Comparison of ENCODE assay signal across 29 cellular contexts in genomic region chr16:89380681-89381080, GRCh38.
A peak's percentile ranks its signal among the peaks of the same experiment; 100 is the strongest.
DNase-seq lines count a peak whose midpoint lies in the region; ATAC-seq, FAIRE-seq and TF ChIP-seq lines count a peak whose summit lies in the region.
"Had no signal": no experiment of that assay in that cellular context is flagged by ENCODE, and none has a peak within 500 bp of the region (broad histone marks: within the 10 kb centered on the region; RNA-seq: fewer than 3 reads in every experiment).

No MANE protein-coding gene starts in this region.

- peaks cover 84% of the 10 kb centered on the region for H3K4me1 Mint-ChIP-seq in activated CD4-positive, alpha-beta T cell treated with anti-CD3 and anti-CD28 coated beads for 36 hours
- H3K4me1 Mint-ChIP-seq in activated CD4-positive, alpha-beta T cell treated with anti-CD3 and anti-CD28 coated beads, Interleukin-2, amount 10 ng/mL, durations not matched to agents 24 days and 14 days = peaks cover 51% of the 10 kb centered on the region
- H3K4me1 Mint-ChIP-seq in neural progenitor cell = peaks cover 61% of the 10 kb centered on the region

- H3K4me1 ChIP-seq in IMR-90 (ENCODE audit: control insufficient read depth, insufficient read depth, low read length) (peaks cover 15% of the 10 kb centered on the region), H1 (replicated peaks in 1 of 4; ENCODE audit: control insufficient read depth in 3 of 4, insufficient read depth in 4 of 4, low read length in 3 of 4) (peaks cover 2 to 22% (median 13%) of the 10 kb centered on the region in 4 experiments), neural progenitor cell (peaks cover 24% of the 10 kb centered on the region), A673 (ENCODE audit: insufficient read depth, low read length, poor library complexity, severe bottlenecking) (no peaks in the 10 kb centered on the region)

- H3K79me1 ChIP-seq in IMR-90 (ENCODE audit: low read depth in 1 of 2, low read length in 2 of 2) (peaks cover 6 to 96% of the 10 kb centered on the region in 2 experiments; a peak in 3 of 4 replicates), H1 (ENCODE audit: low read depth, low read length) (peaks cover 30% of the 10 kb centered on the region)

- H3K4me3 ChIP-seq in IMR-90 (ENCODE audit: insufficient read depth, low read depth, low read length) (no peak overlapping the region), H1 (ENCODE audit: extremely low read depth in 1 of 4, insufficient read depth in 2 of 4, low read depth in 3 of 4, low read length in 4 of 4) (no peak overlapping the region), neural progenitor cell (no peak overlapping the region), A673 (ENCODE audit: low read depth, low read length, poor library complexity, severe bottlenecking) (no peak overlapping the region)
- H3K4me3 ChIP-seq: breast epithelium, GM12878, lower lobe of right lung, mucosa of descending colon, prostate gland, sigmoid colon, SK-N-MC had no signal

- H3K79me2 ChIP-seq in H1 (ENCODE audit: control insufficient read depth in 1 of 2, insufficient read depth in 2 of 2, low read length in 2 of 2) (peaks cover 24 to 100% of the 10 kb centered on the region in 2 experiments), neural progenitor cell (ENCODE audit: low read depth) (peaks cover 100% of the 10 kb centered on the region)

- no peak overlapping the region for H2AFZ ChIP-seq in IMR-90 (replicated peaks; ENCODE audit: low read length, poor library complexity)
- H2AFZ ChIP-seq in H1 (ENCODE audit: low read length) = no peak overlapping the region
- no peak overlapping the region for H2AFZ ChIP-seq in neural progenitor cell (replicated peaks)

- no peak overlapping the region for H3K56ac ChIP-seq in IMR-90 (ENCODE audit: extremely low read depth, insufficient read depth, low read length)
- no peak overlapping the region for H3K56ac ChIP-seq in H1 (replicated peaks; ENCODE audit: insufficient read length, low read depth, low read length)

- TF ChIP-seq EP300 in H1 (IDR thresholded peaks at IDR 0.05; ENCODE audit: borderline replicate concordance in 1 of 2, low read depth in 2 of 2, low read length in 2 of 2) = no peak

- peaks cover 2% of the 10 kb centered on the region for H3K9me3 Mint-ChIP-seq in activated CD4-positive, alpha-beta T cell treated with anti-CD3 and anti-CD28 coated beads for 36 hours (ENCODE audit: low read depth)
- peaks cover 4% of the 10 kb centered on the region for H3K9me3 Mint-ChIP-seq in activated CD4-positive, alpha-beta T cell treated with anti-CD3 and anti-CD28 coated beads, Interleukin-2, amount 10 ng/mL, durations not matched to agents 24 days and 14 days
- peaks cover 15% of the 10 kb centered on the region for H3K9me3 Mint-ChIP-seq in neural progenitor cell
- H3K9me3 Mint-ChIP-seq: stimulated activated naive CD8-positive, alpha-beta T cell treated with anti-CD3 and anti-CD28 coated beads, Interleukin-15, Interleukin-2, amounts not matched to agents 100 ng/mL and 50 ng/mL, for 24 hours had no signal

- DNase-seq in activated CD4-positive, alpha-beta T cell treated with anti-CD3 and anti-CD28 coated beads for 36 hours = no peak
- DNase-seq in activated CD4-positive, alpha-beta T cell treated with anti-CD3 and anti-CD28 coated beads, Interleukin-2, amount 10 ng/mL, durations not matched to agents 24 days and 14 days = no peak
- DNase-seq in IMR-90 (no peak), H1 (ENCODE audit: low read depth in 1 of 2, low spot score in 2 of 2) (no peak), neural progenitor cell (ENCODE audit: low spot score) (no peak), A673 (ENCODE audit: low spot score) (no peak), C1 segment of cervical spinal cord (lab: John Stamatoyannopoulos, UW) (no peak)
- DNase-seq in NK-92 treated with Interleukin-12 subunit alpha and Interleukin-12 subunit beta, amount 100 ng/mL, for 24 hours (lab: John Stamatoyannopoulos, UW) = no peak
- DNase-seq: activated CD4-positive, alpha-beta T cell treated with anti-CD3 and anti-CD28 coated beads, Interleukin-2, amount 50 U/mL, for 1 hour; activated CD8-positive, alpha-beta memory T cell treated with anti-CD3 and anti-CD28 coated beads, Interleukin-2, amount 50 U/mL, for 4 hours; activated effector memory CD4-positive, alpha-beta T cell treated with anti-CD3 and anti-CD28 coated beads, Interleukin-2, amount 50 U/mL, for 16 hours; amniotic stem cell; COR-L47; cortex of kidney; DND-41; H7; lower lobe of right lung; mucosa of descending colon; NCI-H1048; NCI-H187; NCI-H524 treated with DMSO at 0.1 percent for 48 hours; sigmoid colon had no signal

- H3K9me3 ChIP-seq in IMR-90 (ENCODE audit: control insufficient read depth, insufficient read depth, low read length) (no peaks in the 10 kb centered on the region), H1 (ENCODE audit: insufficient read depth in 2 of 2, low read depth in 1 of 2, low read length in 1 of 2) (no peaks in the 10 kb centered on the region), neural progenitor cell (ENCODE audit: low read depth) (no peaks in the 10 kb centered on the region), A673 (ENCODE audit: low read depth, low read length, poor library complexity, severe bottlenecking) (no peaks in the 10 kb centered on the region)
- H3K9me3 ChIP-seq: lower lobe of right lung, mucosa of descending colon, prostate gland, sigmoid colon had no signal

- no peak overlapping the region for H3K14ac ChIP-seq in IMR-90 (replicated peaks; ENCODE audit: low read depth, low read length)
- no peak overlapping the region for H3K14ac ChIP-seq in H1 (ENCODE audit: insufficient read length)

- no peak overlapping the region for H3K4me2 ChIP-seq in IMR-90 (ENCODE audit: low read depth, low read length)
- H3K4me2 ChIP-seq in H1 (ENCODE audit: insufficient read depth in 1 of 2, low read depth in 2 of 2, low read length in 2 of 2) = no peak overlapping the region
- no peak overlapping the region for H3K4me2 ChIP-seq in neural progenitor cell

- H3K9me1 ChIP-seq in IMR-90 (ENCODE audit: insufficient read depth, low read length) = peaks cover 45% of the 10 kb centered on the region

- no peak for TF ChIP-seq RAD21 in IMR-90 (IDR thresholded peaks at IDR 0.05; ENCODE audit: low read length)
- no peak for TF ChIP-seq RAD21 in H1 (IDR thresholded peaks at IDR 0.05 in 1 of 2, conservative IDR thresholded peaks at IDR 0.05 in 1 of 2; ENCODE audit: low read depth in 2 of 2, low read length in 2 of 2)

- H3K27ac Mint-ChIP-seq in activated CD4-positive, alpha-beta T cell treated with anti-CD3 and anti-CD28 coated beads for 36 hours = peak overlapping the region; percentile 47
- no peak overlapping the region for H3K27ac Mint-ChIP-seq in activated CD4-positive, alpha-beta T cell treated with anti-CD3 and anti-CD28 coated beads, Interleukin-2, amount 10 ng/mL, durations not matched to agents 24 days and 14 days
- H3K27ac Mint-ChIP-seq in neural progenitor cell = peak overlapping the region; percentile 69

- H4K8ac ChIP-seq in IMR-90 (ENCODE audit: low read depth in 2 of 2, low read length in 2 of 2) (no peak overlapping the region), H1 (ENCODE audit: extremely low read depth, insufficient read depth, low read length) (no peak overlapping the region)

- dilution Hi-C loops in IMR-90 (cut with HindIII; ENCODE audit: low sequenced_read_pairs, unreplicated experiment) = no loop called here

- no peak for FAIRE-seq in H1 (lab: Jason Lieb, UNC)
- FAIRE-seq: GM12878 had no signal

- no peak for ATAC-seq in activated CD4-positive, alpha-beta T cell treated with anti-CD3 and anti-CD28 coated beads for 36 hours
- no peak for ATAC-seq in IMR-90 (ENCODE audit: low read depth)
- ATAC-seq: GM12878, lower lobe of right lung, mucosa of descending colon had no signal

- no peaks in the 10 kb centered on the region for H3K23me2 ChIP-seq in H1 (ENCODE audit: low read depth, low read length)

- peaks cover 15% of the 10 kb centered on the region for H3F3A ChIP-seq in neural progenitor cell (ENCODE audit: low read depth)

- WGBS in IMR-90 (ENCODE audit: extremely low coverage in 2 of 2, insufficient read length in 1 of 2), 2 experiments = 89% methylated on average over 9 of the region's 15 CpGs; no CpG with 5 or more reads in 1 of the 2 experiments
- 90% methylated on average over 15 of the region's 15 CpGs; no CpG with 5 or more reads in 1 of the 2 experiments for WGBS in H1 (ENCODE audit: extremely low coverage in 1 of 2, insufficient coverage in 1 of 2, insufficient read length in 1 of 2, insufficient replicate concordance in 2 of 2, low coverage in 1 of 2, low lambda C conversion rate in 2 of 2, missing lambda C conversion rate in 1 of 2), 2 experiments

- H3K4ac ChIP-seq in IMR-90 (ENCODE audit: low read depth, low read length) (no peak overlapping the region), H1 (replicated peaks; ENCODE audit: insufficient read length, low read depth, low read length) (no peak overlapping the region)

- H3K27me3 ChIP-seq in IMR-90 (ENCODE audit: control insufficient read depth, insufficient read depth, low read length) = no peaks in the 10 kb centered on the region
- no peaks in the 10 kb centered on the region for H3K27me3 ChIP-seq in H1 (replicated peaks in 1 of 4; ENCODE audit: control insufficient read depth in 3 of 4, extremely low read depth in 1 of 4, insufficient read depth in 3 of 4, low read length in 3 of 4)
- H3K27me3 ChIP-seq in neural progenitor cell = no peaks in the 10 kb centered on the region
- H3K27me3 ChIP-seq in A673 (replicated peaks; ENCODE audit: insufficient read depth, low read depth, low read length, poor library complexity) = no peaks in the 10 kb centered on the region
- H3K27me3 ChIP-seq: breast epithelium, sigmoid colon had no signal

- H4K91ac ChIP-seq in IMR-90 (ENCODE audit: insufficient read depth, low read depth, low read length) (no peak overlapping the region), H1 (replicated peaks; ENCODE audit: insufficient read length, low read length) (no peak overlapping the region)

- in situ Hi-C loops in IMR-90 (cut with MboI; ENCODE audit: low sequenced_read_pairs) = no loop called here

- H2BK15ac ChIP-seq in IMR-90 (ENCODE audit: low read depth, low read length) = no peak overlapping the region
- no peak overlapping the region for H2BK15ac ChIP-seq in H1 (ENCODE audit: low read length)

- no peak overlapping the region for H2AK5ac ChIP-seq in IMR-90 (ENCODE audit: low read depth, low read length)
- no peak overlapping the region for H2AK5ac ChIP-seq in H1 (ENCODE audit: low read depth, low read length)

- H3K23ac ChIP-seq in IMR-90 (ENCODE audit: low read depth, low read length) = no peak overlapping the region
- no peak overlapping the region for H3K23ac ChIP-seq in H1 (ENCODE audit: insufficient read length)

- no peak overlapping the region for H2BK120ac ChIP-seq in IMR-90 (ENCODE audit: low read depth, low read length)
- H2BK120ac ChIP-seq in H1 (replicated peaks; ENCODE audit: low read depth, low read length) = no peak overlapping the region

- TF ChIP-seq CTCF in IMR-90 (conservative IDR thresholded peaks at IDR 0.05; ENCODE audit: low read depth, low read length) (no peak), H1 (IDR thresholded peaks at IDR 0.05; ENCODE audit: control extremely low read depth in 1 of 3, insufficient read depth in 1 of 3, low read depth in 1 of 3, low read length in 3 of 3) (no peak), neural progenitor cell (IDR thresholded peaks at IDR 0.05) (no peak), A673 (conservative IDR thresholded peaks at IDR 0.05; ENCODE audit: low read depth, low read length) (no peak)

- intact Hi-C loops in activated CD4-positive, alpha-beta T cell treated with anti-CD3 and anti-CD28 coated beads for 36 hours (cut with DNase I, micrococcal nuclease) = no loop called here
- intact Hi-C loops in activated CD4-positive, alpha-beta T cell treated with anti-CD3 and anti-CD28 coated beads, Interleukin-2, amount 10 ng/mL, durations not matched to agents 24 days and 14 days (cut with micrococcal nuclease) = no loop called here
- intact Hi-C loops in IMR-90 (cut with micrococcal nuclease) = no loop called here
- intact Hi-C loops in A673 (cut with micrococcal nuclease; ENCODE audit: unreplicated experiment) = no loop called here

- no TSS peak for BruUV-seq in IMR-90 (replicated peaks; lab: Mats Ljungman, UMichigan)
- BruUV-seq in A673 (replicated peaks; lab: Mats Ljungman, UMichigan) = no TSS peak

- H3K9ac ChIP-seq in IMR-90 (ENCODE audit: low read depth, low read length) (no peak overlapping the region), H1 (replicated peaks in 1 of 4; ENCODE audit: extremely low read depth in 1 of 4, low read depth in 3 of 4, low read length in 3 of 4) (peak overlapping the region in 1 of 4 experiments; percentile 4; a peak in 1 of 7 replicates), neural progenitor cell (no peak overlapping the region)

- H2BK5ac ChIP-seq in IMR-90 (ENCODE audit: low read depth, low read length, poor library complexity, severe bottlenecking) (no peak overlapping the region), H1 (ENCODE audit: low read depth, low read length) (peak overlapping the region; percentile 75; the same call in 1 of the 2 replicates)

- H3K27ac ChIP-seq in IMR-90 (ENCODE audit: insufficient read depth, low read length) (no peak overlapping the region), H1 (ENCODE audit: low read depth, low read length) (no peak overlapping the region), neural progenitor cell (no peak overlapping the region), A673 (ENCODE audit: low read depth, low read length, poor library complexity, severe bottlenecking) (no peak overlapping the region)
- H3K27ac ChIP-seq: 22Rv1, breast epithelium, lower lobe of right lung, prostate gland, sigmoid colon, SK-N-MC had no signal

- H3K36me3 Mint-ChIP-seq in activated CD4-positive, alpha-beta T cell treated with anti-CD3 and anti-CD28 coated beads for 36 hours (ENCODE audit: low read depth) = peaks cover 30% of the 10 kb centered on the region
- peaks cover 27% of the 10 kb centered on the region for H3K36me3 Mint-ChIP-seq in activated CD4-positive, alpha-beta T cell treated with anti-CD3 and anti-CD28 coated beads, Interleukin-2, amount 10 ng/mL, durations not matched to agents 24 days and 14 days (ENCODE audit: low read depth)
- H3K36me3 Mint-ChIP-seq in neural progenitor cell = peaks cover 10% of the 10 kb centered on the region

- no peak overlapping the region for H2BK12ac ChIP-seq in H1 (ENCODE audit: low read depth, low read length)

- H3K4me3 Mint-ChIP-seq in activated CD4-positive, alpha-beta T cell treated with anti-CD3 and anti-CD28 coated beads for 36 hours = no peak overlapping the region
- no peak overlapping the region for H3K4me3 Mint-ChIP-seq in activated CD4-positive, alpha-beta T cell treated with anti-CD3 and anti-CD28 coated beads, Interleukin-2, amount 10 ng/mL, durations not matched to agents 24 days and 14 days
- H3K4me3 Mint-ChIP-seq in neural progenitor cell = no peak overlapping the region
- H3K4me3 Mint-ChIP-seq: T-helper 1 cell treated with Interleukin-12 subunit alpha and Interleukin-12 subunit beta and Interleukin-4 antibody, amounts not matched to agents 30 μg/mL and 1 μg/mL, for 36 hours had no signal

- H4K5ac ChIP-seq in IMR-90 (ENCODE audit: low read depth, low read length) (no peak overlapping the region), H1 (ENCODE audit: insufficient read length, low read depth, low read length) (no peak overlapping the region)

- POLR2A ChIA-PET in activated CD4-positive, alpha-beta T cell treated with anti-CD3 and anti-CD28 coated beads for 36 hours (lab: Charles Lee) = no interaction called here
- POLR2A ChIA-PET in IMR-90 (lab: Charles Lee; ENCODE audit: unreplicated experiment) (no interaction called here), H1 (lab: Charles Lee; ENCODE audit: partially characterized antibody) (interaction anchor here (1.3 to 2.1 kb wide), 3 partner anchors 15 to 111 kb away, joined by 3 to 7 read pairs (median 4); no protein-coding TSS in a partner anchor), A673 (lab: Charles Lee; ENCODE audit: low non-redundant PET) (no interaction called here)

- TF ChIP-seq POLR2A in IMR-90 (IDR thresholded peaks at IDR 0.05; ENCODE audit: low read depth, low read length) (no peak), H1 (IDR thresholded peaks at IDR 0.05; ENCODE audit: control extremely low read depth in 1 of 2, low read depth in 2 of 2, low read length in 2 of 2) (no peak)

- CTCF ChIA-PET in activated CD4-positive, alpha-beta T cell treated with anti-CD3 and anti-CD28 coated beads for 36 hours (lab: Charles Lee) = interaction anchor here (0.7 kb wide), 1 partner anchor 112 kb away, joined by 4 read pairs; no protein-coding TSS in a partner anchor
- CTCF ChIA-PET in IMR-90 (lab: Yijun Ruan, JAX) = no interaction called here
- CTCF ChIA-PET in H1 (lab: Charles Lee; ENCODE audit: partially characterized antibody) = interaction anchor here (0.8 to 3.0 kb wide), 5 partner anchors 9 to 92 kb away, joined by 3 to 10 read pairs (median 4); no protein-coding TSS in a partner anchor
- CTCF ChIA-PET in A673 (lab: Charles Lee) = no interaction called here

- no peaks in the 10 kb centered on the region for H3K36me3 ChIP-seq in IMR-90 (ENCODE audit: control insufficient read depth, insufficient read depth, low read length)
- H3K36me3 ChIP-seq in H1 (ENCODE audit: control insufficient read depth in 2 of 4, insufficient read depth in 4 of 4, low read length in 3 of 4) = no peaks in the 10 kb centered on the region; a peak in 1 of 8 replicates
- H3K36me3 ChIP-seq in neural progenitor cell = no peaks in the 10 kb centered on the region
- no peaks in the 10 kb centered on the region for H3K36me3 ChIP-seq in A673 (ENCODE audit: insufficient read depth, low read length, poor library complexity, severe bottlenecking)
- H3K36me3 ChIP-seq: breast epithelium, lower lobe of right lung, prostate gland, sigmoid colon had no signal

- H2BK20ac ChIP-seq in IMR-90 (ENCODE audit: low read depth, low read length) (no peak overlapping the region), H1 (ENCODE audit: low read length) (0 out of 2 replicates have a peak overlapping the region, but pooled peaks have one; percentile 6)

- peak overlapping the region; percentile 85 for H2AK9ac ChIP-seq in IMR-90 (replicated peaks; ENCODE audit: low read depth, low read length, poor library complexity)

- no peaks in the 10 kb centered on the region for H3K27me3 Mint-ChIP-seq in activated CD4-positive, alpha-beta T cell treated with anti-CD3 and anti-CD28 coated beads for 36 hours
- no peaks in the 10 kb centered on the region for H3K27me3 Mint-ChIP-seq in activated CD4-positive, alpha-beta T cell treated with anti-CD3 and anti-CD28 coated beads, Interleukin-2, amount 10 ng/mL, durations not matched to agents 24 days and 14 days
- peaks cover 2% of the 10 kb centered on the region for H3K27me3 Mint-ChIP-seq in neural progenitor cell (ENCODE audit: insufficient read depth, low read depth)
- H3K27me3 Mint-ChIP-seq: stimulated activated naive CD8-positive, alpha-beta T cell treated with anti-CD3 and anti-CD28 coated beads, Interleukin-15, Interleukin-2, amounts not matched to agents 100 ng/mL and 50 ng/mL, for 24 hours had no signal

- H4K20me1 ChIP-seq in IMR-90 (ENCODE audit: insufficient read depth, low read length) = peaks cover 100% of the 10 kb centered on the region
- H4K20me1 ChIP-seq in H1 (replicated peaks in 1 of 2; ENCODE audit: control insufficient read depth in 1 of 2, insufficient read depth in 2 of 2, low read length in 2 of 2) = peaks cover 59% of the 10 kb centered on the region in 2 experiments
- peaks cover 100% of the 10 kb centered on the region for H4K20me1 ChIP-seq in neural progenitor cell (ENCODE audit: low read depth)

- H3K18ac ChIP-seq in IMR-90 (ENCODE audit: low read depth, low read length) (no peak overlapping the region), H1 (ENCODE audit: extremely low read depth, low read length) (no peak overlapping the region)

Comparison
In these comparisons a context has a peak if more than half of its experiments do, and no peak if none do; other contexts are left out.
1. CTCF ChIA-PET loops: an anchor here in activated CD4-positive, alpha-beta T cell treated with anti-CD3 and anti-CD28 coated beads for 36 hours (0.7 kb wide) and H1 (0.8 to 3.0 kb wide); none called in IMR-90 and A673.